Comparison of ENCODE assay signal across 1 cellular context in genomic region chr5:139482050-139482889, GRCh38.
TF ChIP-seq lines count a peak whose summit lies in the region.

TSS of gene STING1 (minus strand) at chr5:139482758. CDS start at chr5:139481704, 1,054 bp downstream.

TF ChIP-seq in K562, 482 proteins besides CTCF, POLR2A, EP300 and RAD21 (continued from another document and continues in another):
- TF ChIP-seq CHD7 (IDR thresholded peaks at IDR 0.05; ENCODE audit: low read depth, low read length) (no peak), ZNF696 (CRISPR knock-in tag; conservative IDR thresholded peaks at IDR 0.05) (no peak), IRF2 (CRISPR knock-in tag; IDR thresholded peaks at IDR 0.05) (no peak), CCNT2 (IDR thresholded peaks at IDR 0.05; ENCODE audit: borderline replicate concordance, extremely low read depth, insufficient read length, low read depth, low read length) (peak; percentile 21), ZMIZ1 (IDR thresholded peaks at IDR 0.05; ENCODE audit: low read depth in 2 of 2, low read length in 2 of 2) (no peak), EZH2 (IDR thresholded peaks at IDR 0.05; ENCODE audit: borderline replicate concordance, low read depth, low read length) (no peak), MITF (IDR thresholded peaks at IDR 0.05) (0 out of 2 replicates have a peak, but pooled peaks have one; percentile 16), KLF6 (CRISPR knock-in tag; IDR thresholded peaks at IDR 0.05; ENCODE audit: borderline replicate concordance) (peak; percentile 77), ARID3B (CRISPR knock-in tag; IDR thresholded peaks at IDR 0.05; ENCODE audit: borderline replicate concordance) (peak; percentile 82), ZBTB33 (CRISPR knock-in tag; IDR thresholded peaks at IDR 0.05) (no peak), MEF2D (tag; conservative IDR thresholded peaks at IDR 0.05; ENCODE audit: low read depth) (peak; percentile 77), ZFP30 (CRISPR knock-in tag; IDR thresholded peaks at IDR 0.05; ENCODE audit: borderline replicate concordance) (no peak), NR2C2 (CRISPR knock-in tag; IDR thresholded peaks at IDR 0.05) (peak; percentile 53), NR2C2 (tag; IDR thresholded peaks at IDR 0.05) (peak; percentile 96), GABPA (tag; conservative IDR thresholded peaks at IDR 0.05; ENCODE audit: low read depth) (peak; percentile 83), GMEB1 (CRISPR knock-in tag; IDR thresholded peaks at IDR 0.05) (0 out of 2 replicates have a peak, but pooled peaks have one; percentile 10), POLR3G (IDR thresholded peaks at IDR 0.05; ENCODE audit: extremely low read depth, insufficient read length, insufficient replicate concordance) (no peak), TARDBP (IDR thresholded peaks at IDR 0.05) (no peak), ZNF134 (CRISPR knock-in tag; conservative IDR thresholded peaks at IDR 0.05) (peak; percentile 44; the same call in 1 of the 2 replicates), BRD9 (IDR thresholded peaks at IDR 0.05; ENCODE audit: low read depth, partially characterized antibody) (peak; percentile 72), E4F1 (CRISPR knock-in tag; IDR thresholded peaks at IDR 0.05; ENCODE audit: borderline replicate concordance) (no peak), ZNF232 (CRISPR knock-in tag; IDR thresholded peaks at IDR 0.05) (no peak), SIN3A (IDR thresholded peaks at IDR 0.05; ENCODE audit: borderline replicate concordance in 2 of 2, control insufficient read depth in 1 of 2, low read depth in 2 of 2, low read length in 2 of 2) (no peak), C11orf30 (IDR thresholded peaks at IDR 0.05; ENCODE audit: low read depth) (no peak), ZBED1 (IDR thresholded peaks at IDR 0.05) (no peak), SAP30 (IDR thresholded peaks at IDR 0.05; ENCODE audit: borderline replicate concordance, insufficient read depth, low read depth, low read length, poor library complexity, severe bottlenecking) (no peak), ATF3 (IDR thresholded peaks at IDR 0.05) (no peak; the same call in 1 of the 2 replicates), ATF3 (CRISPR knock-in tag; conservative IDR thresholded peaks at IDR 0.05) (no peak; the same call in 1 of the 2 replicates), RFX5 (IDR thresholded peaks at IDR 0.05; ENCODE audit: low read depth, low read length) (no peak)
